Comparison of ENCODE assay signal across 1 cellular context in the genomic region with DNA sequence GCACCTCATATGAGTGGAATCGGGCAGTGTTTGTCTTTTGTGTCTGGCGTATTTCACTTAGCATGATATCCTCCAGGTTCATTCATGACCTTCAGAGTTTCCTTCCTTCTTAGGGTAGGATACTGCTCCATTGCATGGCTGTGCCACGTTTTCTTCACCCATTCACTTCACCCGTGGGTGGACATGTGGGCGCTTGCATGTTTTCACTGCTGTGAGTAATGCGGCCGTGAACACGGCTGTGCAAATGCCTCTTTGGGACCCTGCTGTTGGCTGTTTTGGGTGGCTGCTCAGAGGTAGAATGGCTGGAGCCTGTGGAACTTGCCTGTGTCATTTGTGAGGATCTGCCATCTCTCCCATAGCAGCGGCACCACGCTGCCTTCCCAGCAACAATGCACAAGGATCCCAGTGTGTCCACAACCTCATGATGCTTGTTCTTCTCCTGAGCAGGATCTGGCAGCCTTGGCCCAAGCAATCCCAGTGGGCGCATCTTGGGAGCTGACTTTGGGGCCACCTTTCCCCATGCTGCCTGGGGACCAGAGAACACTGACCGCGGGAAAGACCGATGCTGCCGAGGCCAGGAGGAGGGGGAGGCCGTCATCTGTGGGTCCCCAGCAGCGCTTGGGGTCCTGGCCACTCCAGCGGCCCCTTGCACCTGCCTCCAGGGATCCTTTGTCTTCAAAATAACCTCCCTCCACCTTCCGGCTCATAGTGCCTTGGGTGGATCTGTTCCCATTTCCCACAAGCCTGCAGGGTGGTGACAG.
TF ChIP-seq lines count a peak whose summit lies in the region.

No MANE protein-coding gene starts in this region.

TF ChIP-seq in K562, 482 proteins besides CTCF, POLR2A, EP300 and RAD21:
- TF ChIP-seq THAP12 (CRISPR knock-in tag; IDR thresholded peaks at IDR 0.05), result no peak
- no peak for TF ChIP-seq THRB (CRISPR knock-in tag; conservative IDR thresholded peaks at IDR 0.05)
- no peak for TF ChIP-seq MYBL2 (IDR thresholded peaks at IDR 0.05; ENCODE audit: low read depth)
- TF ChIP-seq MYBL2 (CRISPR knock-in tag; IDR thresholded peaks at IDR 0.05; ENCODE audit: borderline replicate concordance), result no peak
- no peak for TF ChIP-seq MED1 (CRISPR knock-in tag; IDR thresholded peaks at IDR 0.05; ENCODE audit: borderline replicate concordance)
- no peak for TF ChIP-seq ZC3H11A (IDR thresholded peaks at IDR 0.05; ENCODE audit: low read depth, low read length)
- TF ChIP-seq HCFC1 (IDR thresholded peaks at IDR 0.05; ENCODE audit: low read depth, low read length), result no peak
- no peak for TF ChIP-seq SRSF3 (IDR thresholded peaks at IDR 0.05; ENCODE audit: insufficient read depth, low read length)
- no peak for TF ChIP-seq ZNF644 (tag; IDR thresholded peaks at IDR 0.05; ENCODE audit: low read depth)
- TF ChIP-seq GABPB2 (CRISPR knock-in tag; conservative IDR thresholded peaks at IDR 0.05), result no peak
- no peak for TF ChIP-seq MEF2A (IDR thresholded peaks at IDR 0.05; ENCODE audit: control insufficient read depth, low read depth, low read length)
- TF ChIP-seq CREM (IDR thresholded peaks at IDR 0.05; ENCODE audit: low read depth), result no peak
- no peak for TF ChIP-seq ELF4 (CRISPR knock-in tag; IDR thresholded peaks at IDR 0.05)
- no peak for TF ChIP-seq BCL6 (CRISPR knock-in tag; IDR thresholded peaks at IDR 0.05)
- TF ChIP-seq, protein P1, sequence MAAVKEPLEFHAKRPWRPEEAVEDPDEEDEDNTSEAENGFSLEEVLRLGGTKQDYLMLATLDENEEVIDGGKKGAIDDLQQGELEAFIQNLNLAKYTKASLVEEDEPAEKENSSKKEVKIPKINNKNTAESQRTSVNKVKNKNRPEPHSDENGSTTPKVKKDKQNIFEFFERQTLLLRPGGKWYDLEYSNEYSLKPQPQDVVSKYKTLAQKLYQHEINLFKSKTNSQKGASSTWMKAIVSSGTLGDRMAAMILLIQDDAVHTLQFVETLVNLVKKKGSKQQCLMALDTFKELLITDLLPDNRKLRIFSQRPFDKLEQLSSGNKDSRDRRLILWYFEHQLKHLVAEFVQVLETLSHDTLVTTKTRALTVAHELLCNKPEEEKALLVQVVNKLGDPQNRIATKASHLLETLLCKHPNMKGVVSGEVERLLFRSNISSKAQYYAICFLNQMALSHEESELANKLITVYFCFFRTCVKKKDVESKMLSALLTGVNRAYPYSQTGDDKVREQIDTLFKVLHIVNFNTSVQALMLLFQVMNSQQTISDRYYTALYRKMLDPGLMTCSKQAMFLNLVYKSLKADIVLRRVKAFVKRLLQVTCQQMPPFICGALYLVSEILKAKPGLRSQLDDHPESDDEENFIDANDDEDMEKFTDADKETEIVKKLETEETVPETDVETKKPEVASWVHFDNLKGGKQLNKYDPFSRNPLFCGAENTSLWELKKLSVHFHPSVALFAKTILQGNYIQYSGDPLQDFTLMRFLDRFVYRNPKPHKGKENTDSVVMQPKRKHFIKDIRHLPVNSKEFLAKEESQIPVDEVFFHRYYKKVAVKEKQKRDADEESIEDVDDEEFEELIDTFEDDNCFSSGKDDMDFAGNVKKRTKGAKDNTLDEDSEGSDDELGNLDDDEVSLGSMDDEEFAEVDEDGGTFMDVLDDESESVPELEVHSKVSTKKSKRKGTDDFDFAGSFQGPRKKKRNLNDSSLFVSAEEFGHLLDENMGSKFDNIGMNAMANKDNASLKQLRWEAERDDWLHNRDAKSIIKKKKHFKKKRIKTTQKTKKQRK (IDR thresholded peaks at IDR 0.05; ENCODE audit: borderline replicate concordance, low read depth, low read length), result no peak
